Comparison of ENCODE assay signal across 27 cellular contexts in genomic region chr5:145853952-145854351, GRCh38. TPM values are rescaled to one million over a fixed set of nuclear protein-coding genes. Genes with fewer than 3 reads are reported as not detected.
"Had no signal": no experiment of that assay in that cellular context is flagged by ENCODE, and none has a peak within 500 bp of the region (broad histone marks: within the 10 kb centered on the region; RNA-seq: fewer than 3 reads in every experiment).

No MANE protein-coding gene starts in this region.

- H3K27me3 ChIP-seq: brain microvascular endothelial cell, ovary, uterus had no signal

- H3K27ac ChIP-seq: neutrophil, ovary, prostate gland, uterus, VCaP had no signal

- H3K4me3 ChIP-seq: ovary, prostate gland, uterus had no signal

- DNase-seq: activated CD4-positive, alpha-beta T cell treated with anti-CD3 and anti-CD28 coated beads, Interleukin-2, amount 10 ng/mL, durations not matched to agents 7 days and 5 days; activated CD8-positive, alpha-beta memory T cell treated with anti-CD3 and anti-CD28 coated beads, Interleukin-2, amount 10 ng/mL, durations not matched to agents 7 days and 5 days; activated CD8-positive, alpha-beta T cell treated with anti-CD3 and anti-CD28 coated beads for 36 hours; activated gamma-delta T cell; activated T-cell treated with anti-CD3 and anti-CD28 coated beads for 4 hours; aorta; caudate nucleus; effector memory CD4-positive, alpha-beta T cell; glutamatergic neuron; hippocampal formation; left ventricle myocardium superior; ovary; stimulated activated CD4-positive, alpha-beta T cell treated with anti-CD3 and anti-CD28 coated beads, Interleukin-2, amount 100 ng/mL, for 48 hours; stimulated activated CD8-positive, alpha-beta memory T cell treated with anti-CD3 and anti-CD28 coated beads, Interleukin-4, amount 100 ng/mL, for 48 hours; stimulated activated naive B cell treated with anti-CD40 and anti-IgM and Interleukin-4, amounts not matched to agents 10 μg/mL and 1 μg/mL and 100 μg/mL, for 72 hours; uterus had no signal

- H3K4me1 ChIP-seq: prostate gland, uterus had no signal

- ATAC-seq: activated CD4-positive, CD25-positive, alpha-beta regulatory T cell treated with anti-CD3 and anti-CD28 coated beads, Interleukin-2, amount 50 U/mL, for 24 hours; activated CD8-positive, alpha-beta memory T cell treated with anti-CD3 and anti-CD28 coated beads, Interleukin-2, amount 10 ng/mL, durations not matched to agents 7 days and 5 days; activated CD8-positive, alpha-beta T cell treated with anti-CD3 and anti-CD28 coated beads for 36 hours; natural killer cell treated with Interleukin-12 subunit alpha and Interleukin-12 subunit beta and Interleukin-15 and Interleukin-18, amount 100 ng/mL, for 72 hours; stimulated activated naive B cell treated with anti-CD40 and anti-IgM and Interleukin-4, amounts not matched to agents 10 μg/mL and 1 μg/mL and 100 μg/mL, for 72 hours had no signal

- H3K36me3 ChIP-seq: brain microvascular endothelial cell, neutrophil, ovary, prostate gland, uterus had no signal

- H3K9me3 ChIP-seq: neutrophil, ovary, prostate gland, uterus had no signal

RNA-seq across cellular contexts. Expression of gene GRXCR2, which starts 18.9 kb away (rescaled TPM):
- total RNA-seq: activated CD4-positive, alpha-beta T cell treated with anti-CD3 and anti-CD28 coated beads, Interleukin-2, amount 10 ng/mL, durations not matched to agents 7 days and 5 days; activated CD8-positive, alpha-beta memory T cell treated with anti-CD3 and anti-CD28 coated beads, Interleukin-2, amount 10 ng/mL, durations not matched to agents 7 days and 5 days; activated CD8-positive, alpha-beta T cell treated with anti-CD3 and anti-CD28 coated beads for 36 hours; activated T-helper 1 cell treated with anti-CD3 and anti-CD28 coated beads, Interleukin-12 subunit alpha, Interleukin-12 subunit beta, Interleukin-2, Interleukin-4 antibody, amounts not matched to agents 30 ng/mL and 10 ng/mL and 1 ng/mL, durations not matched to agents 14 hours and 24 hours and 36 hours; aorta; dermis microvascular lymphatic vessel endothelial cell; mammary epithelial cell; mesothelial cell of epicardium; natural killer cell treated with Interleukin-12 subunit alpha and Interleukin-12 subunit beta and Interleukin-15 and Interleukin-18, amount 100 ng/mL, for 72 hours; ovary; prostate gland; temporal lobe; uterus had no signal
- polyA plus RNA-seq: aorta, mammary epithelial cell, ovary had no signal
